1 cellular context compared by ENCODE assay signal in genomic region chr16:71781741-71782140, GRCh38.
TF ChIP-seq lines count a peak whose summit lies in the region.

No MANE protein-coding gene starts in this region.

TF ChIP-seq in IMR-90, 13 proteins besides CTCF, POLR2A, EP300 and RAD21 (continued from another document):
- no peak for TF ChIP-seq NFE2L2 (IDR thresholded peaks at IDR 0.05; ENCODE audit: low read depth, low read length)
- no peak for TF ChIP-seq BHLHE40 (IDR thresholded peaks at IDR 0.05; ENCODE audit: low read depth, low read length)
- no peak for TF ChIP-seq MAZ (IDR thresholded peaks at IDR 0.05; ENCODE audit: borderline replicate concordance, low read depth, low read length)
